2 cellular contexts compared by ENCODE assay signal in genomic region chr1:244904119-244904518, GRCh38.
TF ChIP-seq lines count a peak whose summit lies in the region.

No MANE protein-coding gene starts in this region.

TF ChIP-seq in HCT116, 20 proteins besides CTCF, POLR2A, EP300 and RAD21:
- no peak for TF ChIP-seq YY1 (IDR thresholded peaks at IDR 0.05; ENCODE audit: extremely low read depth, insufficient replicate concordance, low read depth, low read length)
- TF ChIP-seq ELF1 (IDR thresholded peaks at IDR 0.05; ENCODE audit: borderline replicate concordance, low read depth), result no peak
- TF ChIP-seq TCF7L2 (IDR thresholded peaks at IDR 0.05; ENCODE audit: borderline replicate concordance, extremely low read depth, insufficient read depth, insufficient read length), result no peak
- no peak for TF ChIP-seq SRF (IDR thresholded peaks at IDR 0.05; ENCODE audit: low read depth)
- no peak for TF ChIP-seq FOSL1 (IDR thresholded peaks at IDR 0.05; ENCODE audit: low read depth)
- TF ChIP-seq CBX3 (IDR thresholded peaks at IDR 0.05; ENCODE audit: low read depth), result no peak
- TF ChIP-seq SP1 (IDR thresholded peaks at IDR 0.05; ENCODE audit: low read depth), result no peak
- TF ChIP-seq SIN3A (IDR thresholded peaks at IDR 0.05; ENCODE audit: low read depth), result no peak
- TF ChIP-seq EGR1 (IDR thresholded peaks at IDR 0.05; ENCODE audit: low read depth), result no peak
- no peak for TF ChIP-seq POLR2AphosphoS5 (IDR thresholded peaks at IDR 0.05; ENCODE audit: low read depth, low read length)
- no peak for TF ChIP-seq EZH2 (IDR thresholded peaks at IDR 0.05)
- no peak for TF ChIP-seq CEBPB (IDR thresholded peaks at IDR 0.05; ENCODE audit: low read depth)
- TF ChIP-seq ZFX (IDR thresholded peaks at IDR 0.05), result no peak
- TF ChIP-seq MAX (IDR thresholded peaks at IDR 0.05), result no peak
- no peak for TF ChIP-seq EZH2phosphoT487 (IDR thresholded peaks at IDR 0.05; ENCODE audit: borderline replicate concordance)
- no peak for TF ChIP-seq JUND (IDR thresholded peaks at IDR 0.05)
- TF ChIP-seq, protein P1, sequence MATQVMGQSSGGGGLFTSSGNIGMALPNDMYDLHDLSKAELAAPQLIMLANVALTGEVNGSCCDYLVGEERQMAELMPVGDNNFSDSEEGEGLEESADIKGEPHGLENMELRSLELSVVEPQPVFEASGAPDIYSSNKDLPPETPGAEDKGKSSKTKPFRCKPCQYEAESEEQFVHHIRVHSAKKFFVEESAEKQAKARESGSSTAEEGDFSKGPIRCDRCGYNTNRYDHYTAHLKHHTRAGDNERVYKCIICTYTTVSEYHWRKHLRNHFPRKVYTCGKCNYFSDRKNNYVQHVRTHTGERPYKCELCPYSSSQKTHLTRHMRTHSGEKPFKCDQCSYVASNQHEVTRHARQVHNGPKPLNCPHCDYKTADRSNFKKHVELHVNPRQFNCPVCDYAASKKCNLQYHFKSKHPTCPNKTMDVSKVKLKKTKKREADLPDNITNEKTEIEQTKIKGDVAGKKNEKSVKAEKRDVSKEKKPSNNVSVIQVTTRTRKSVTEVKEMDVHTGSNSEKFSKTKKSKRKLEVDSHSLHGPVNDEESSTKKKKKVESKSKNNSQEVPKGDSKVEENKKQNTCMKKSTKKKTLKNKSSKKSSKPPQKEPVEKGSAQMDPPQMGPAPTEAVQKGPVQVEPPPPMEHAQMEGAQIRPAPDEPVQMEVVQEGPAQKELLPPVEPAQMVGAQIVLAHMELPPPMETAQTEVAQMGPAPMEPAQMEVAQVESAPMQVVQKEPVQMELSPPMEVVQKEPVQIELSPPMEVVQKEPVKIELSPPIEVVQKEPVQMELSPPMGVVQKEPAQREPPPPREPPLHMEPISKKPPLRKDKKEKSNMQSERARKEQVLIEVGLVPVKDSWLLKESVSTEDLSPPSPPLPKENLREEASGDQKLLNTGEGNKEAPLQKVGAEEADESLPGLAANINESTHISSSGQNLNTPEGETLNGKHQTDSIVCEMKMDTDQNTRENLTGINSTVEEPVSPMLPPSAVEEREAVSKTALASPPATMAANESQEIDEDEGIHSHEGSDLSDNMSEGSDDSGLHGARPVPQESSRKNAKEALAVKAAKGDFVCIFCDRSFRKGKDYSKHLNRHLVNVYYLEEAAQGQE (IDR thresholded peaks at IDR 0.05; ENCODE audit: low read depth), result no peak
- no peak for TF ChIP-seq ZBTB33 (IDR thresholded peaks at IDR 0.05; ENCODE audit: extremely low read depth, insufficient replicate concordance, low read length)
- TF ChIP-seq ZNF274 (IDR thresholded peaks at IDR 0.05; ENCODE audit: low read depth, low read length), result no peak
- TF ChIP-seq, protein P2, sequence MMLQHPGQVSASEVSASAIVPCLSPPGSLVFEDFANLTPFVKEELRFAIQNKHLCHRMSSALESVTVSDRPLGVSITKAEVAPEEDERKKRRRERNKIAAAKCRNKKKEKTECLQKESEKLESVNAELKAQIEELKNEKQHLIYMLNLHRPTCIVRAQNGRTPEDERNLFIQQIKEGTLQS (IDR thresholded peaks at IDR 0.05), result no peak

TF ChIP-seq in K562, 482 proteins besides CTCF, POLR2A, EP300 and RAD21:
- TF ChIP-seq ZFPM2 (CRISPR knock-in tag; IDR thresholded peaks at IDR 0.05), result no peak
- no peak for TF ChIP-seq CCAR2 (IDR thresholded peaks at IDR 0.05; ENCODE audit: low read depth, low read length)
- TF ChIP-seq ZNF764 (CRISPR knock-in tag; IDR thresholded peaks at IDR 0.05; ENCODE audit: low read depth), result no peak
- TF ChIP-seq KAT7 (CRISPR knock-in tag; IDR thresholded peaks at IDR 0.05; ENCODE audit: borderline replicate concordance), result no peak
- no peak for TF ChIP-seq E2F6 (IDR thresholded peaks at IDR 0.05; ENCODE audit: borderline replicate concordance in 1 of 2, extremely low read depth in 1 of 2, insufficient read depth in 1 of 2, insufficient read length in 1 of 2, low read depth in 1 of 2, low read length in 1 of 2, poor library complexity in 1 of 2, severe bottlenecking in 1 of 2)
- no peak for TF ChIP-seq ZNF3 (CRISPR knock-in tag; IDR thresholded peaks at IDR 0.05)
- no peak for TF ChIP-seq ZBTB40 (IDR thresholded peaks at IDR 0.05)
- no peak for TF ChIP-seq ZBTB40 (CRISPR knock-in tag; IDR thresholded peaks at IDR 0.05)
- TF ChIP-seq GTF2E2 (tag; IDR thresholded peaks at IDR 0.05), result no peak
